In genomic region chr10:102312683-102313082, GRCh38 we compare ENCODE assay signal across 12 cellular contexts.
DNase-seq lines count a peak whose midpoint lies in the region; ATAC-seq and TF ChIP-seq lines count a peak whose summit lies in the region.
"Had no signal": no experiment of that assay in that cellular context is flagged by ENCODE, and none has a peak within 500 bp of the region (broad histone marks: within the 10 kb centered on the region; RNA-seq: fewer than 3 reads in every experiment).

No MANE protein-coding gene starts in this region.

- H2AFZ ChIP-seq in SK-N-SH (ENCODE audit: low read depth) = no peak overlapping the region

- no peak for TF ChIP-seq EP300 in SK-N-SH (IDR thresholded peaks at IDR 0.05; ENCODE audit: borderline replicate concordance in 1 of 2, low read depth in 1 of 2, low read length in 1 of 2)
- TF ChIP-seq EP300 in ovary (IDR thresholded peaks at IDR 0.05) = no peak

- ATAC-seq in activated naive CD4-positive, alpha-beta T cell treated with anti-CD3 and anti-CD28 coated beads, Interleukin-2, amount 50 U/mL, for 72 hours = peak; percentile 89 to 91

- POLR2A ChIA-PET in SK-N-SH (lab: Yijun Ruan, JAX) = interaction anchor here (1.4 kb wide), 1 partner anchor 67 kb away, joined by 4 read pairs; the partner anchor contains the start of gene GBF1

- H3K9me2 ChIP-seq in SK-N-SH = no peaks in the 10 kb centered on the region

- DNase-seq in activated naive CD4-positive, alpha-beta T cell treated with anti-CD3 and anti-CD28 coated beads, Interleukin-2, amount 50 U/mL, for 72 hours (ENCODE audit: low spot score in 2 of 2) = no peak
- DNase-seq in activated naive CD4-positive, alpha-beta T cell treated with anti-CD3 and anti-CD28 coated beads, Interleukin-2, amount 50 U/mL, for 16 hours = no peak
- no peak for DNase-seq in SK-N-SH
- DNase-seq in fibroblast of mammary gland (ENCODE audit: low read depth) = peak; percentile 67
- DNase-seq in ovary = no peak
- DNase-seq in GM13976 (ENCODE audit: low spot score) = no peak
- no peak for DNase-seq in GM20000 (ENCODE audit: low spot score)
- DNase-seq: cerebellar nuclear complex; kidney; stimulated activated CD4-positive, alpha-beta T cell treated with anti-CD3 and anti-CD28 coated beads, Interleukin-12 subunit alpha, Interleukin-12 subunit beta, amount 100 ng/mL, for 4 hours; stimulated activated CD8-positive, alpha-beta memory T cell treated with anti-CD3 and anti-CD28 coated beads, Interleukin-4, amount 100 ng/mL, for 48 hours had no signal

- TF ChIP-seq CTCF in SK-N-SH (IDR thresholded peaks at IDR 0.05) (no peak), fibroblast of mammary gland (conservative IDR thresholded peaks at IDR 0.05; ENCODE audit: control insufficient read depth, insufficient read depth, low read depth, low read length) (no peak), ovary (IDR thresholded peaks at IDR 0.05) (no peak), GM13976 (IDR thresholded peaks at IDR 0.05; ENCODE audit: borderline replicate concordance, control extremely low read depth, extremely low read depth, insufficient read depth, missing control alignments) (no peak), GM20000 (IDR thresholded peaks at IDR 0.05; ENCODE audit: extremely low read depth, missing control alignments) (no peak)

- TF ChIP-seq RAD21 in SK-N-SH (IDR thresholded peaks at IDR 0.05; ENCODE audit: low read length) = no peak

- peaks cover 12 to 32% of the 10 kb centered on the region in 2 experiments for H3K4me1 ChIP-seq in SK-N-SH (ENCODE audit: control insufficient read depth in 1 of 2, insufficient read depth in 2 of 2, low read depth in 1 of 2, low read length in 1 of 2)
- peaks cover 43 to 52% (median 50%) of the 10 kb centered on the region in 3 donors for H3K4me1 ChIP-seq in skeletal muscle tissue (ENCODE audit: control insufficient read depth in 3 of 3, insufficient read depth in 3 of 3, low read length in 3 of 3)
- H3K4me1 ChIP-seq in ovary (ENCODE audit: insufficient read depth) = no peaks in the 10 kb centered on the region

- 0 out of 2 replicates have a peak, but pooled peaks cover 7% of the 10 kb centered on the region for H4K20me1 ChIP-seq in SK-N-SH (ENCODE audit: insufficient read depth)

- H3K27me3 ChIP-seq in SK-N-SH (ENCODE audit: insufficient read depth) (no peaks in the 10 kb centered on the region), skeletal muscle tissue (ENCODE audit: control insufficient read depth in 3 of 3, insufficient read depth in 3 of 3, low read length in 3 of 3) (no peaks in the 10 kb centered on the region), ovary (no peaks in the 10 kb centered on the region)

- H3K4me2 ChIP-seq in SK-N-SH = 0 out of 2 replicates have a peak overlapping the region, but pooled peaks have one; percentile 22

- H3K36me3 ChIP-seq in SK-N-SH (replicated peaks in 1 of 2; ENCODE audit: control insufficient read depth in 1 of 2, insufficient read depth in 2 of 2, low read length in 1 of 2) = peaks cover 0 to 7% of the 10 kb centered on the region in 2 experiments
- H3K36me3 ChIP-seq in skeletal muscle tissue (ENCODE audit: control insufficient read depth in 3 of 3, insufficient read depth in 3 of 3, low read length in 3 of 3) = no peaks in the 10 kb centered on the region
- no peaks in the 10 kb centered on the region for H3K36me3 ChIP-seq in ovary

- intact Hi-C loops in ovary (cut with DNase I) = no loop called here

- no peaks in the 10 kb centered on the region for H3K9me3 Mint-ChIP-seq in activated naive CD4-positive, alpha-beta T cell treated with anti-CD3 and anti-CD28 coated beads, Interleukin-2, amount 50 U/mL, for 72 hours

- peak overlapping the region in 1 of 2 donors; percentile 49 for H3K27ac Mint-ChIP-seq in activated naive CD4-positive, alpha-beta T cell treated with anti-CD3 and anti-CD28 coated beads, Interleukin-2, amount 50 U/mL, for 72 hours

- H3K9ac ChIP-seq in SK-N-SH = no peak overlapping the region
- peak overlapping the region; percentile 52 to 58 (median 55) for H3K9ac ChIP-seq in skeletal muscle tissue (ENCODE audit: low read depth in 1 of 3, low read length in 3 of 3)

- 60% methylated on average over 1 of the region's 1 CpG for WGBS in SK-N-SH (ENCODE audit: low lambda C conversion rate)
- 54 to 65% (median 63%) methylated on average over 1 of the region's 1 CpG for WGBS in ovary, 3 donors

- CTCF ChIA-PET in SK-N-SH (lab: Yijun Ruan, JAX) = interaction anchor here (0.7 to 3.3 kb wide), 6 partner anchors 36 to 143 kb away, joined by 3 to 15 read pairs (median 6); no protein-coding TSS in a partner anchor

- no peak for TF ChIP-seq POLR2A in ovary (IDR thresholded peaks at IDR 0.05)

- peaks cover 23% of the 10 kb centered on the region for H3F3A ChIP-seq in SK-N-SH (replicated peaks; ENCODE audit: insufficient read depth)

- H3K27ac ChIP-seq in SK-N-SH (ENCODE audit: low read depth in 2 of 2, low read length in 1 of 2) (peak overlapping the region; percentile 12 to 29; a peak in 3 of 4 replicates), skeletal muscle tissue (ENCODE audit: low read depth, low read length) (peak overlapping the region; percentile 60), ovary (no peak overlapping the region)

- H3K9me3 ChIP-seq in SK-N-SH (no peaks in the 10 kb centered on the region), skeletal muscle tissue (ENCODE audit: control insufficient read depth in 3 of 3, low read length in 3 of 3) (no peaks in the 10 kb centered on the region), ovary (no peaks in the 10 kb centered on the region)

- H3K36me3 Mint-ChIP-seq in activated naive CD4-positive, alpha-beta T cell treated with anti-CD3 and anti-CD28 coated beads, Interleukin-2, amount 50 U/mL, for 72 hours = no peaks in the 10 kb centered on the region

- H3K79me2 ChIP-seq in SK-N-SH (ENCODE audit: insufficient read depth) = peaks cover 69% of the 10 kb centered on the region; the same call in 1 of the 2 replicates

- H3K4me3 ChIP-seq in SK-N-SH (ENCODE audit: low read depth in 2 of 2, low read length in 1 of 2) (no peak overlapping the region), fibroblast of mammary gland (ENCODE audit: control insufficient read depth, low read depth, low read length) (no peak overlapping the region), skeletal muscle tissue (ENCODE audit: low read length in 3 of 3) (peak overlapping the region in 2 of 3 donors; percentile 6 to 27), ovary (no peak overlapping the region)

- in situ Hi-C loops in GM13976 (cut with MboI; ENCODE audit: low sequenced_read_pairs, unreplicated experiment) = no loop called here

TF ChIP-seq in SK-N-SH, 30 proteins besides CTCF, POLR2A, EP300 and RAD21:
- TF ChIP-seq USF2 (IDR thresholded peaks at IDR 0.05; ENCODE audit: borderline replicate concordance, low read depth, low read length) = no peak
- peak; percentile 27; the same call in 1 of the 2 replicates for TF ChIP-seq FOSL2 (IDR thresholded peaks at IDR 0.05; ENCODE audit: borderline replicate concordance, low read depth)
- TF ChIP-seq MEF2A (IDR thresholded peaks at IDR 0.05; ENCODE audit: borderline replicate concordance, low read depth) = no peak
- TF ChIP-seq TCF12 (IDR thresholded peaks at IDR 0.05) = 0 out of 2 replicates have a peak, but pooled peaks have one; percentile 6
TF ChIP-seq in SK-N-SH: peak in this region for 2.

Comparison
In these comparisons a context has a peak if more than half of its experiments do, and no peak if none do; other contexts are left out.
1. H3K27ac ChIP-seq: peak in SK-N-SH (2 of 2) and skeletal muscle tissue (single experiment); none in ovary (0 of 2).
2. H3K4me3 ChIP-seq: peak in skeletal muscle tissue (2 of 3); none in SK-N-SH (0 of 2), fibroblast of mammary gland (single experiment) and ovary (single experiment).